24 cellular contexts compared by ENCODE assay signal in the genomic region with DNA sequence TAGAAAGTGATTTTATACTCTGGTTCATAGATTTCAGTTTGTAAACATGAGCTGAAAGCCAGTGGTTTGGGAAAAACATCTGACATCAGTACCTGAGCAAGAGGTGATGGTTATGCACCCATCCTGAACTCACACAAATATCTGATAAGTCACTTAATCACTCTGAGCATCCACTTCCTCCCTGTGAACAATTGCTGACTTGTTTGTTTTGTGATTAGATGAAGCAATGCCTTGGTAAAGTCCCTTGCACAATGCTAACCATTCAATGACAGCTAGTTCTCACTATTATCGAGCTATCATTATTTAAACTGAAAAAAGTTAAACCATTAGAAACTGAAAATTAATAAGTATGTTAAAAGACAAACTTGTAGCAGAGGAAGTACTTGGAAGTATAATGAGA.
DNase-seq lines count a peak whose midpoint lies in the region; ATAC-seq, FAIRE-seq and TF ChIP-seq lines count a peak whose summit lies in the region.
"Had no signal": no experiment of that assay in that cellular context is flagged by ENCODE, and none has a peak within 500 bp of the region (broad histone marks: within the 10 kb centered on the region; RNA-seq: fewer than 3 reads in every experiment).

No MANE protein-coding gene starts in this region.

- in situ Hi-C loops in GM12878 (cut with MboI) = no loop called here

- no TSS peak for BruUV-seq in GM12878 (replicated peaks; lab: Mats Ljungman, UMichigan)

- no peak for FAIRE-seq in GM12878 (lab: Jason Lieb, UNC)
- FAIRE-seq: keratinocyte had no signal

- H3K4me2 ChIP-seq in GM12878 (ENCODE audit: control insufficient read depth, insufficient read depth) = no peak overlapping the region

- RAD21 ChIA-PET in GM12878 (lab: Charles Lee; ENCODE audit: unreplicated experiment) = interaction anchor here (0.8 to 1.2 kb wide), 2 partner anchors 11 to 12 kb away, joined by 3 read pairs; no protein-coding TSS in a partner anchor

- DNase-seq in A172 (ENCODE audit: low spot score) (peak; percentile 3), GM12878 (ENCODE audit: low read depth, low spot score) (peak; percentile 4), activated T-cell treated with anti-CD3 and anti-CD28 coated beads for 4 hours (no peak), NCI-H2227 (lab: John Stamatoyannopoulos, UW; ENCODE audit: unreplicated experiment) (no peak)
- DNase-seq: activated CD4-positive, alpha-beta T cell treated with anti-CD3 and anti-CD28 coated beads for 1 hour; activated effector memory CD4-positive, alpha-beta T cell treated with Interleukin-2 at 50 U/mL for 16 hours; adrenal gland; CD4-positive, CD25-positive, alpha-beta regulatory T cell; central memory CD4-positive, alpha-beta T cell; effector memory CD4-positive, alpha-beta T cell; GM23248; hypothalamus; NCI-H1930; NCI-H510A treated with DMSO at 0.1 percent for 48 hours; nephron progenitor cell; stimulated activated CD4-positive, alpha-beta T cell treated with anti-CD3 and anti-CD28 coated beads, Interleukin-2, amount 100 ng/mL, for 48 hours; T-helper 9 cell had no signal

- CTCF ChIA-PET in GM12878 (lab: Yijun Ruan, JAX) = interaction anchor here (1.3 kb wide), 1 partner anchor 11 kb away, joined by 3 read pairs; no protein-coding TSS in a partner anchor

- SMC1A ChIA-PET in GM12878 (lab: Charles Lee; ENCODE audit: uncharacterized antibody, unreplicated experiment) = interaction anchor here (1.0 to 4.5 kb wide), 3 partner anchors 11 to 42 kb away, joined by 4 to 25 read pairs (median 5); no protein-coding TSS in a partner anchor

- H2AFZ ChIP-seq in GM12878 (ENCODE audit: control insufficient read depth, low read depth, low read length) = no peak overlapping the region
- H2AFZ ChIP-seq: GM23248 had no signal

- TF ChIP-seq EP300 in GM12878 (IDR thresholded peaks at IDR 0.05; ENCODE audit: borderline replicate concordance in 1 of 2, control insufficient read depth in 1 of 2, low read depth in 2 of 2, low read length in 2 of 2) = no peak

- ATAC-seq in GM18861 (IDR thresholded peaks at IDR 0.05; ENCODE audit: unreplicated experiment) (peak; percentile 81), HG03159 (IDR thresholded peaks at IDR 0.05; ENCODE audit: unreplicated experiment) (peak; percentile 67), GM12878 (peak; percentile 97), GM18498 (IDR thresholded peaks at IDR 0.05; ENCODE audit: unreplicated experiment) (no peak), GM19455 (IDR thresholded peaks at IDR 0.05; ENCODE audit: unreplicated experiment) (no peak)
- ATAC-seq: SK-N-SH treated with all-trans-retinoic acid at 6 μM for 48 hours had no signal

- TF ChIP-seq RAD21 in GM12878 (IDR thresholded peaks at IDR 0.05; ENCODE audit: insufficient read depth, low read depth, low read length) = no peak

- POLR2A ChIA-PET in GM12878 (lab: Charles Lee) = no interaction called here

- no peaks in the 10 kb centered on the region for H4K20me1 ChIP-seq in GM12878 (ENCODE audit: control insufficient read depth, insufficient read depth)

- no peaks in the 10 kb centered on the region for H3K4me1 ChIP-seq in GM12878 (ENCODE audit: control insufficient read depth, insufficient read depth, low read length)
- H3K4me1 ChIP-seq: adrenal gland had no signal

- no peaks in the 10 kb centered on the region for H3K79me2 ChIP-seq in GM12878 (ENCODE audit: control insufficient read depth, insufficient read depth, low read length)

- TF ChIP-seq CTCF in GM12878 (IDR thresholded peaks at IDR 0.05 in 2 of 3, conservative IDR thresholded peaks at IDR 0.05 in 1 of 3; ENCODE audit: control insufficient read depth in 2 of 3, extremely low read depth in 1 of 3, insufficient read depth in 1 of 3, low read depth in 3 of 3, low read length in 3 of 3) = no peak

- no peaks in the 10 kb centered on the region for H3K9me3 ChIP-seq in GM12878 (replicated peaks; ENCODE audit: control insufficient read depth, insufficient read depth, low read length)
- H3K9me3 ChIP-seq: adrenal gland had no signal

- 0% methylated on average over 1 of the region's 1 CpG for WGBS in GM12878 (ENCODE audit: insufficient coverage, insufficient replicate concordance, low lambda C conversion rate, missing lambda C conversion rate)

- H3K27me3 ChIP-seq in GM12878 (replicated peaks in 1 of 2; ENCODE audit: control insufficient read depth in 2 of 2, insufficient read depth in 2 of 2, low read length in 1 of 2) = no peaks in the 10 kb centered on the region
- H3K27me3 ChIP-seq: adrenal gland had no signal

- no peak overlapping the region for H3K9ac ChIP-seq in GM12878 (ENCODE audit: control insufficient read depth, insufficient read depth, low read length)
- H3K9ac ChIP-seq: GM23248 had no signal

- no peak overlapping the region for H3K4me3 ChIP-seq in GM12878
- H3K4me3 ChIP-seq: adrenal gland, GM23248, skin epidermis had no signal

- H3K27ac ChIP-seq in GM12878 (ENCODE audit: control insufficient read depth, insufficient read depth) = no peak overlapping the region
- H3K27ac ChIP-seq: adrenal gland, GM23248, skin epidermis had no signal

- H3K36me3 ChIP-seq in GM12878 (ENCODE audit: control insufficient read depth in 2 of 2, insufficient read depth in 2 of 2, low read length in 1 of 2) = no peaks in the 10 kb centered on the region
- H3K36me3 ChIP-seq: adrenal gland had no signal

- intact Hi-C loops in GM12878 (cut with micrococcal nuclease; ENCODE audit: unreplicated experiment) = no loop called here

- no peak for TF ChIP-seq POLR2A in GM12878 (IDR thresholded peaks at IDR 0.05; ENCODE audit: low read depth, low read length)

TF ChIP-seq in GM12878, 131 proteins besides CTCF, POLR2A, EP300 and RAD21:
- TF ChIP-seq MTA2 (IDR thresholded peaks at IDR 0.05; ENCODE audit: low read depth) (peak; percentile 55; the same call in 1 of the 2 replicates), IKZF2 (IDR thresholded peaks at IDR 0.05) (no peak), CREM (IDR thresholded peaks at IDR 0.05; ENCODE audit: low read depth) (no peak), SPI1 (IDR thresholded peaks at IDR 0.05; ENCODE audit: borderline replicate concordance, insufficient read depth, low read depth, low read length) (peak; percentile 57; the same call in 1 of the 2 replicates), SREBF1 (IDR thresholded peaks at IDR 0.05; ENCODE audit: low read length) (no peak), ATF2 (IDR thresholded peaks at IDR 0.05; ENCODE audit: low read length) (no peak), POLR2AphosphoS5 (IDR thresholded peaks at IDR 0.05; ENCODE audit: low read length) (no peak), NRF1 (conservative IDR thresholded peaks at IDR 0.05; ENCODE audit: low read depth, low read length) (no peak), NR2F1 (conservative IDR thresholded peaks at IDR 0.05) (no peak), CEBPB (IDR thresholded peaks at IDR 0.05; ENCODE audit: borderline replicate concordance in 1 of 2, low read depth in 2 of 2, low read length in 2 of 2) (0 out of 4 replicates have a peak, but pooled peaks of 1 of the 2 experiments have one; percentile 11)

Comparison
In these comparisons a context has a peak if more than half of its experiments do, and no peak if none do; other contexts are left out.
1. DNase-seq: peak in A172 (single experiment) and GM12878 (single experiment); none in activated T-cell treated with anti-CD3 and anti-CD28 coated beads for 4 hours (single experiment) and NCI-H2227 (single experiment).
2. ATAC-seq: peak in GM18861 (single experiment), HG03159 (single experiment) and GM12878 (single experiment); none in GM18498 (single experiment) and GM19455 (single experiment).